8 cellular contexts compared by ENCODE assay signal in genomic region chr12:2812290-2813213, GRCh38. TPM values are rescaled to one million over a fixed set of nuclear protein-coding genes. Genes with fewer than 3 reads are reported as not detected.
DNase-seq lines count a peak whose midpoint lies in the region; ATAC-seq, FAIRE-seq and TF ChIP-seq lines count a peak whose summit lies in the region.

Gene ITFG2 (plus strand): TSS chr12:2812668. CDS start chr12:2812761, 93 bp downstream.

- H3K36me3 ChIP-seq in adrenal gland (replicated peaks in 1 of 2), result no peaks in the 10 kb centered on the region
- peaks cover 3% of the 10 kb centered on the region in 2 experiments for H3K36me3 ChIP-seq in trophoblast cell (ENCODE audit: control insufficient read depth in 1 of 2, insufficient read depth in 2 of 2, low read length in 2 of 2)
- H3K36me3 ChIP-seq in transverse colon, result peaks cover 0 to 4% (median under 1%) of the 10 kb centered on the region in 4 donors

- peak within 1 kb of the TSS; percentile 88 for H3K4ac ChIP-seq in trophoblast cell (ENCODE audit: low read depth, low read length)

- peak; percentile 2 for TF ChIP-seq EP300 in transverse colon (IDR thresholded peaks at IDR 0.05; ENCODE audit: low read depth)

- no peak within 1 kb of the TSS for H3K23ac ChIP-seq in trophoblast cell (ENCODE audit: low read length)

- peak in 1 of 6 experiments; percentile 5 for TF ChIP-seq CTCF in adrenal gland (IDR thresholded peaks at IDR 0.05)
- TF ChIP-seq CTCF in transverse colon (IDR thresholded peaks at IDR 0.05), result no peak

- peak; percentile 96 for ATAC-seq in HG02852 (IDR thresholded peaks at IDR 0.05; ENCODE audit: unreplicated experiment)

- H2BK120ac ChIP-seq in trophoblast cell (ENCODE audit: insufficient read depth, low read length, poor library complexity), result peak within 1 kb of the TSS; percentile 84

- H3K9ac ChIP-seq in trophoblast cell (ENCODE audit: low read length), result peak within 1 kb of the TSS; percentile 100

- intact Hi-C loops in adrenal gland (cut with DNase I) (no loop called here), cardiac septum (cut with DNase I) (loop anchor here (1.0 kb wide), 1 partner anchor 16 kb away; no protein-coding TSS in a partner anchor), transverse colon (cut with DNase I; ENCODE audit: low total_unique reads) (no loop called here)

- H3K18ac ChIP-seq in trophoblast cell (ENCODE audit: low read length), result peak within 1 kb of the TSS; percentile 97

- H3K27me3 ChIP-seq in adrenal gland (no peaks in the 10 kb centered on the region), trophoblast cell (ENCODE audit: insufficient read depth, low read length) (no peaks in the 10 kb centered on the region), transverse colon (no peaks in the 10 kb centered on the region)

- H3K79me1 ChIP-seq in trophoblast cell (ENCODE audit: low read length), result peaks cover 8% of the 10 kb centered on the region

- peaks cover 12 to 19% of the 10 kb centered on the region in 2 donors for H3K4me1 ChIP-seq in adrenal gland (replicated peaks in 1 of 2)
- peaks cover 0 to 3% of the 10 kb centered on the region in 2 experiments for H3K4me1 ChIP-seq in trophoblast cell (ENCODE audit: control insufficient read depth in 1 of 2, insufficient read depth in 2 of 2, low read length in 2 of 2)
- H3K4me1 ChIP-seq in transverse colon, result peaks cover 13 to 29% (median 14%) of the 10 kb centered on the region in 4 donors

- H3K27ac ChIP-seq in adrenal gland (peak within 1 kb of the TSS; percentile 73 to 99 (median 95)), trophoblast cell (ENCODE audit: low read depth, low read length) (peak within 1 kb of the TSS; percentile 95), transverse colon (peak within 1 kb of the TSS; percentile 89 to 95 (median 91))

- peak within 1 kb of the TSS; percentile 98 for H3K14ac ChIP-seq in trophoblast cell (ENCODE audit: low read length)

- no peak within 1 kb of the TSS for H2AK5ac ChIP-seq in trophoblast cell (ENCODE audit: low read length)

- peak within 1 kb of the TSS; percentile 92 for H2AFZ ChIP-seq in trophoblast cell (ENCODE audit: insufficient read depth, low read length, poor library complexity)

- peaks cover 2% of the 10 kb centered on the region for H3K79me2 ChIP-seq in trophoblast cell (ENCODE audit: control insufficient read depth, insufficient read depth, low read length, poor library complexity)

- no peak within 1 kb of the TSS for H2BK12ac ChIP-seq in trophoblast cell (ENCODE audit: low read length)

- H3K4me2 ChIP-seq in trophoblast cell (ENCODE audit: low read length), result peak within 1 kb of the TSS; percentile 78

- peak within 1 kb of the TSS; percentile 97 for H4K12ac ChIP-seq in trophoblast cell (ENCODE audit: low read depth, low read length)

- WGBS in adrenal gland, 4 donors, result 0 to 1% (median 0%) methylated on average over 34 to 48 of the region's 48 CpGs
- no CpG with 5 or more reads among the region's 48 CpGs for WGBS in trophoblast cell (ENCODE audit: extremely low coverage, insufficient coverage, insufficient read length)
- 1 to 5% methylated on average over 4 to 47 of the region's 48 CpGs for WGBS in transverse colon (ENCODE audit: low coverage in 1 of 2), 2 donors

- H3K4me3 ChIP-seq in adrenal gland (peak within 1 kb of the TSS in 3 of 4 donors; percentile 20 to 81 (median 80)), trophoblast cell (ENCODE audit: low read depth, low read length) (peak within 1 kb of the TSS; percentile 99), transverse colon (peak within 1 kb of the TSS; percentile 48 to 91 (median 68))

- TF ChIP-seq POLR2A in GM12892 (IDR thresholded peaks at IDR 0.05; ENCODE audit: low read depth, low read length), result peak; percentile 99
- TF ChIP-seq POLR2A in adrenal gland (IDR thresholded peaks at IDR 0.05), result peak; percentile 88 to 93
- TF ChIP-seq POLR2A in transverse colon (IDR thresholded peaks at IDR 0.05), result peak; percentile 93

- peak; percentile 87 for DNase-seq in GM12892 (ENCODE audit: insufficient read length)
- peak; percentile 100 for DNase-seq in NCI-H146 (lab: John Stamatoyannopoulos, UW)
- peak; percentile 86 to 98 (median 93) for DNase-seq in T-helper 1 cell
- peak; percentile 98 to 100 (median 100) for DNase-seq in adrenal gland
- DNase-seq in cardiac septum (ENCODE audit: low spot score), result peak; percentile 99
- peak; percentile 95 to 98 for DNase-seq in trophoblast cell
- DNase-seq in transverse colon, result peak; percentile 98

- peak within 1 kb of the TSS; percentile 88 for H4K91ac ChIP-seq in trophoblast cell (ENCODE audit: low read depth, low read length)

- in situ Hi-C loops in transverse colon (cut with MboI; ENCODE audit: low pct_ligation_motif_present in 1 of 4, low pct_unique_long_range_greater_than_20kb in 1 of 4, low sequenced_read_pairs in 3 of 4), result no loop called here

- FAIRE-seq in GM12892 (lab: Jason Lieb, UNC), result peak; percentile 97

- no peaks in the 10 kb centered on the region for H3K9me3 ChIP-seq in adrenal gland (replicated peaks in 1 of 3)
- H3K9me3 ChIP-seq in trophoblast cell (ENCODE audit: insufficient read depth, low read depth, low read length), result no peaks in the 10 kb centered on the region
- no peaks in the 10 kb centered on the region for H3K9me3 ChIP-seq in transverse colon

- peak within 1 kb of the TSS; percentile 88 for H2BK5ac ChIP-seq in trophoblast cell (ENCODE audit: low read depth, low read length, poor library complexity)

- peak within 1 kb of the TSS; percentile 97 for H4K8ac ChIP-seq in trophoblast cell (ENCODE audit: low read depth, low read length)

RNA-seq across cellular contexts. Expression of gene ITFG2, which starts in this region (rescaled TPM):
- 27.9 TPM for polyA plus RNA-seq in GM12892 (2012; ENCODE audit: missing spikeins)
- 10 to 100 TPM; 20.3 to 46.2 (median 25.5) TPM for total RNA-seq in adrenal gland
- 10 to 100 TPM; 28.8 to 63.0 (median 47.7) TPM for polyA plus RNA-seq in adrenal gland
- 13.9 TPM for total RNA-seq in cardiac septum
- polyA plus RNA-seq in trophoblast cell (2013), result 8.4 and 8.5 TPM in 2 replicates
- 10 to 100 TPM; 29.5 to 90.6 (median 48.4) TPM for total RNA-seq in transverse colon

Comparison
In these comparisons a context has a peak if more than half of its experiments do, and no peak if none do; other contexts are left out.
1. Peak in every context shown above with its lines: DNase-seq, ATAC-seq, H3K4me3 ChIP-seq and H3K27ac ChIP-seq.